ENCODE assay signal across 8 cellular contexts in genomic region chr2:112764071-112765044, GRCh38. TPM values are rescaled to one million over a fixed set of nuclear protein-coding genes. Genes with fewer than 3 reads are reported as not detected.
DNase-seq lines count a peak whose midpoint lies in the region; ATAC-seq and TF ChIP-seq lines count a peak whose summit lies in the region.

A gene with protein sequence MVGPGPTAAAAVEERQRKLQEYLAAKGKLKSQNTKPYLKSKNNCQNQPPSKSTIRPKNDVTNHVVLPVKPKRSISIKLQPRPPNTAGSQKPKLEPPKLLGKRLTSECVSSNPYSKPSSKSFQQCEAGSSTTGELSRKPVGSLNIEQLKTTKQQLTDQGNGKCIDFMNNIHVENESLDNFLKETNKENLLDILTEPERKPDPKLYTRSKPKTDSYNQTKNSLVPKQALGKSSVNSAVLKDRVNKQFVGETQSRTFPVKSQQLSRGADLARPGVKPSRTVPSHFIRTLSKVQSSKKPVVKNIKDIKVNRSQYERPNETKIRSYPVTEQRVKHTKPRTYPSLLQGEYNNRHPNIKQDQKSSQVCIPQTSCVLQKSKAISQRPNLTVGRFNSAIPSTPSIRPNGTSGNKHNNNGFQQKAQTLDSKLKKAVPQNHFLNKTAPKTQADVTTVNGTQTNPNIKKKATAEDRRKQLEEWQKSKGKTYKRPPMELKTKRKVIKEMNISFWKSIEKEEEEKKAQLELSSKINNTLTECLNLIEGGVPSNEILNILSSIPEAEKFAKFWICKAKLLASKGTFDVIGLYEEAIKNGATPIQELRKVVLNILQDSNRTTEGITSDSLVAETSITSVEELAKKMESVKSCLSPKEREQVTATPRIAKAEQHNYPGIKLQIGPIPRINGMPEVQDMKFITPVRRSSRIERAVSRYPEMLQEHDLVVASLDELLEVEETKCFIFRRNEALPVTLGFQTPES (minus strand): TSS chr2:112764609. CDS start chr2:112764598, 11 bp downstream.

- no peak for TF ChIP-seq CTCF in DOHH2 (IDR thresholded peaks at IDR 0.05; ENCODE audit: low read depth, low read length, poor library complexity, severe bottlenecking)

- H3K4me3 Mint-ChIP-seq in naive B cell = peak within 1 kb of the TSS; percentile 89 to 99 (median 96)
- H3K4me3 Mint-ChIP-seq in stimulated activated effector memory CD8-positive, alpha-beta T cell treated with anti-CD3 and anti-CD28 coated beads, Interleukin-12 subunit alpha, Interleukin-12 subunit beta, amount 100 ng/mL, for 72 hours = peak within 1 kb of the TSS; percentile 94

- H3K4me2 ChIP-seq in DOHH2 (ENCODE audit: low read length) = peak within 1 kb of the TSS; percentile 83

- no peaks in the 10 kb centered on the region for H3K9me2 ChIP-seq in DOHH2 (replicated peaks; ENCODE audit: control insufficient read depth, low read length)

- H3K27me3 ChIP-seq in DOHH2 (ENCODE audit: control insufficient read depth, low read length) = no peaks in the 10 kb centered on the region

- peaks cover 4% of the 10 kb centered on the region; the same call in 1 of the 2 replicates for H3K9me3 ChIP-seq in DOHH2 (ENCODE audit: control insufficient read depth, insufficient read depth, low read length)

- H4K20me1 ChIP-seq in DOHH2 (ENCODE audit: control insufficient read depth, insufficient read depth, low read depth, low read length) = no peaks in the 10 kb centered on the region

- H3F3A ChIP-seq in DOHH2 (ENCODE audit: control insufficient read depth, insufficient read depth) = no peaks in the 10 kb centered on the region

- peaks cover 43% of the 10 kb centered on the region for H3K36me3 ChIP-seq in DOHH2 (ENCODE audit: control insufficient read depth, low read length)

- H3K27me3 Mint-ChIP-seq in naive B cell = no peaks in the 10 kb centered on the region

- no peaks in the 10 kb centered on the region for H3K36me3 Mint-ChIP-seq in naive B cell
- H3K36me3 Mint-ChIP-seq in stimulated activated effector memory CD8-positive, alpha-beta T cell treated with anti-CD3 and anti-CD28 coated beads, Interleukin-12 subunit alpha, Interleukin-12 subunit beta, amount 100 ng/mL, for 72 hours = peaks cover 21% of the 10 kb centered on the region

- H3K4me1 Mint-ChIP-seq in naive B cell = peaks cover 26 to 32% (median 31%) of the 10 kb centered on the region in 3 donors
- peaks cover 29% of the 10 kb centered on the region for H3K4me1 Mint-ChIP-seq in stimulated activated effector memory CD8-positive, alpha-beta T cell treated with anti-CD3 and anti-CD28 coated beads, Interleukin-12 subunit alpha, Interleukin-12 subunit beta, amount 100 ng/mL, for 72 hours

- peak; percentile 82 for DNase-seq in GOT3 (lab: John Stamatoyannopoulos, UW)
- DNase-seq in LHCN-M2 (ENCODE audit: low read depth) = peak; percentile 99
- DNase-seq in RPMI7951 (ENCODE audit: low read depth) = peak; percentile 99
- peak; percentile 91 for DNase-seq in activated T-helper 1 cell treated with Interleukin-2 at 50 U/mL for 16 hours (ENCODE audit: low read depth)
- DNase-seq in fibroblast of gingiva (ENCODE audit: low read depth) = peak; percentile 95
- DNase-seq in naive B cell = peak; percentile 94
- peak; percentile 79 to 95 for DNase-seq in stimulated activated effector memory CD8-positive, alpha-beta T cell treated with anti-CD3 and anti-CD28 coated beads, Interleukin-12 subunit alpha, Interleukin-12 subunit beta, amount 100 ng/mL, for 72 hours (ENCODE audit: low spot score in 2 of 2)

- peak within 1 kb of the TSS; percentile 66 for H3K27ac ChIP-seq in DOHH2 (ENCODE audit: low read depth, low read length)

- peaks cover 36% of the 10 kb centered on the region for H3K79me2 ChIP-seq in DOHH2 (ENCODE audit: control insufficient read depth, low read length)

- peaks cover 18% of the 10 kb centered on the region for H3K4me1 ChIP-seq in DOHH2 (ENCODE audit: control insufficient read depth, low read length)

- peaks cover 0 to 1% (median 0%) of the 10 kb centered on the region in 7 donors for H3K9me3 Mint-ChIP-seq in naive B cell
- H3K9me3 Mint-ChIP-seq in stimulated activated effector memory CD8-positive, alpha-beta T cell treated with anti-CD3 and anti-CD28 coated beads, Interleukin-12 subunit alpha, Interleukin-12 subunit beta, amount 100 ng/mL, for 72 hours = no peaks in the 10 kb centered on the region

- H3K27ac Mint-ChIP-seq in naive B cell = peak within 1 kb of the TSS; percentile 36 to 95 (median 84)
- H3K27ac Mint-ChIP-seq in stimulated activated effector memory CD8-positive, alpha-beta T cell treated with anti-CD3 and anti-CD28 coated beads, Interleukin-12 subunit alpha, Interleukin-12 subunit beta, amount 100 ng/mL, for 72 hours = peak within 1 kb of the TSS; percentile 94

- ATAC-seq in naive B cell (ENCODE audit: low read depth in 2 of 2) = peak; percentile 98
- peak; percentile 98 for ATAC-seq in stimulated activated effector memory CD8-positive, alpha-beta T cell treated with anti-CD3 and anti-CD28 coated beads, Interleukin-12 subunit alpha, Interleukin-12 subunit beta, amount 100 ng/mL, for 72 hours

- H3K4me3 ChIP-seq in DOHH2 (ENCODE audit: low read length) = peak within 1 kb of the TSS; percentile 95

RNA-seq across cellular contexts. Expression of the gene that starts here (rescaled TPM):
- 23.9 and 33.2 TPM in 2 replicates for total RNA-seq in LHCN-M2 (2014; rRNA removed)
- 6.4 TPM for polyA plus RNA-seq in LHCN-M2 (2012)
- total RNA-seq in RPMI7951 (2014; rRNA removed; shearing (Covaris generic)) = 47.1 and 61.9 TPM in 2 replicates
- under 1 TPM in 1 of 6 donors, not detected in 5; 0.16 TPM for polyA plus RNA-seq in naive B cell (ENCODE audit: low read depth in 6 of 6)

Comparison
In these comparisons a context has a peak if more than half of its experiments do, and no peak if none do; other contexts are left out.
1. Peak in every context shown above with its lines: DNase-seq, ATAC-seq, H3K4me3 ChIP-seq and H3K27ac ChIP-seq.
2. Peak in DNase-seq and ATAC-seq in naive B cell; RNA of the gene not detected or under 1 TPM.